Comparison of ENCODE assay signal across 9 cellular contexts in genomic region chr11:111097191-111097590, GRCh38.
A peak's percentile ranks its signal among the peaks of the same experiment; 100 is the strongest.
DNase-seq lines count a peak whose midpoint lies in the region; ATAC-seq and TF ChIP-seq lines count a peak whose summit lies in the region.
"Had no signal": no experiment of that assay in that cellular context is flagged by ENCODE, and none has a peak within 500 bp of the region (broad histone marks: within the 10 kb centered on the region; RNA-seq: fewer than 3 reads in every experiment).

No MANE protein-coding gene starts in this region.

- H3F3A ChIP-seq in DOHH2 (ENCODE audit: control insufficient read depth, insufficient read depth) = no peaks in the 10 kb centered on the region

- TF ChIP-seq CTCF in DOHH2 (IDR thresholded peaks at IDR 0.05; ENCODE audit: low read depth, low read length, poor library complexity, severe bottlenecking) = no peak
- no peak for TF ChIP-seq CTCF in fibroblast of the aortic adventitia (IDR thresholded peaks at IDR 0.05; ENCODE audit: insufficient read depth, low read length)
- no peak for TF ChIP-seq CTCF in parathyroid adenoma (IDR thresholded peaks at IDR 0.05)

- H3K79me2 ChIP-seq in DOHH2 (ENCODE audit: control insufficient read depth, low read length) (no peaks in the 10 kb centered on the region), parathyroid adenoma (no peaks in the 10 kb centered on the region)

- H3K4me2 ChIP-seq in DOHH2 (ENCODE audit: low read length) = peak overlapping the region; percentile 34
- H3K4me2 ChIP-seq in parathyroid adenoma (ENCODE audit: low read length) = no peak overlapping the region

- no peaks in the 10 kb centered on the region for H4K20me1 ChIP-seq in DOHH2 (ENCODE audit: control insufficient read depth, insufficient read depth, low read depth, low read length)

- ATAC-seq in HG02970 (IDR thresholded peaks at IDR 0.05; ENCODE audit: low FRiP score, unreplicated experiment) (no peak), HG03108 (IDR thresholded peaks at IDR 0.05; ENCODE audit: unreplicated experiment) (no peak)

- H2AFZ ChIP-seq in parathyroid adenoma = no peak overlapping the region

- peaks cover 8% of the 10 kb centered on the region; the same call in 1 of the 2 replicates for H3K4me1 ChIP-seq in DOHH2 (ENCODE audit: control insufficient read depth, low read length)
- no peaks in the 10 kb centered on the region for H3K4me1 ChIP-seq in parathyroid adenoma

- H3K36me3 ChIP-seq in DOHH2 (ENCODE audit: control insufficient read depth, low read length) (no peaks in the 10 kb centered on the region), parathyroid adenoma (ENCODE audit: control insufficient read depth, insufficient read depth, low read length) (no peaks in the 10 kb centered on the region)

- H3K27me3 ChIP-seq in DOHH2 (ENCODE audit: control insufficient read depth, low read length) (no peaks in the 10 kb centered on the region), parathyroid adenoma (ENCODE audit: control insufficient read depth, insufficient read depth, low read length) (no peaks in the 10 kb centered on the region)

- no peaks in the 10 kb centered on the region for H3K9me3 ChIP-seq in DOHH2 (ENCODE audit: control insufficient read depth, insufficient read depth, low read length)
- no peaks in the 10 kb centered on the region for H3K9me3 ChIP-seq in parathyroid adenoma (ENCODE audit: control insufficient read depth, low read length)

- no peak overlapping the region for H3K9ac ChIP-seq in parathyroid adenoma

- H3K9me2 ChIP-seq in DOHH2 (replicated peaks; ENCODE audit: control insufficient read depth, low read length) = no peaks in the 10 kb centered on the region

- H3K27ac ChIP-seq in DOHH2 (ENCODE audit: low read depth, low read length) = no peak overlapping the region
- H3K27ac ChIP-seq in parathyroid adenoma = no peak overlapping the region

- H3K4me3 ChIP-seq in DOHH2 (ENCODE audit: low read length) = peak overlapping the region; percentile 43
- peak overlapping the region; percentile 62 for H3K4me3 ChIP-seq in fibroblast of the aortic adventitia (ENCODE audit: low read depth, low read length)
- peak overlapping the region; percentile 14 for H3K4me3 ChIP-seq in parathyroid adenoma (ENCODE audit: low read depth, low read length)

- DNase-seq in NCI-H748 (lab: John Stamatoyannopoulos, UW; ENCODE audit: unreplicated experiment) (peak; percentile 71), fibroblast of the aortic adventitia (ENCODE audit: low read depth) (peak; percentile 83), T-helper 1 cell (no peak), DMS79 treated with DMSO at 0.1 percent for 48 hours (lab: John Stamatoyannopoulos, UW) (no peak)
- DNase-seq: T1000 had no signal

Comparison
In these comparisons a context has a peak if more than half of its experiments do, and no peak if none do; other contexts are left out.
1. DNase-seq: peak in NCI-H748 (single experiment) and fibroblast of the aortic adventitia (single experiment); none in T-helper 1 cell (0 of 5) and DMS79 treated with DMSO at 0.1 percent for 48 hours (single experiment).
2. Peak in every context shown above with its lines, with median percentiles within 50 percentile points of each other: H3K4me3 ChIP-seq.